Comparison of ENCODE assay signal across 9 cellular contexts in the genomic region with DNA sequence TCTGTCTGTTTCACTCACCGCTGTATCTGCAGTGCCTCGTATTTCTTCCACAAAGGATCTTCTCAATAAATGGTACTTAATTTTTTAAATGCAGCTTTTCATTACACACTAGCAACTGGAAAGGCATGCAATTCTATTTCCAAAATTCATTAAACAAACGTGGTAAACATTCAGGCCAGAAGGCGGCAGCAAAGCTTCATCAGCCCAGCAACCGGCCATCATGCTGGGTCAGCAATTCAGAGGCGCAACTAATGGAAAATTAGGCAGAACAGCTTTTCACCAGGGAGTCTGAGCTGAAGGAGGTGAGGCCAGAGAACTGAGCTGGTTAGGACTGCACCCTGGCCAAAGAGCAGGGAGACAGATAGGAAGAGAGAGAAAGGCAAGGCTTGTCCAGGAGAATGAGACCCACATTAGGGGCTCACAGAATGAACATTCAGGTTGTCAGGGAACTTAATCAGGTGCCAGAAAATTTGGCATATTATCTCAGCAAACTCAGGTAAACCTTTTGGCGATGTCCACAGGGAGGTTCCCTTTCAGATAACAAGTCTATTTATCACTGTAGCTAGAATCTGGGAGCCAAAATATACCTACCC. TPM values are rescaled to one million over a fixed set of nuclear protein-coding genes. Genes with fewer than 3 reads are reported as not detected.
A peak's percentile ranks its signal among the peaks of the same experiment; 100 is the strongest.
DNase-seq lines count a peak whose midpoint lies in the region; ATAC-seq and TF ChIP-seq lines count a peak whose summit lies in the region.
"Had no signal": no experiment of that assay in that cellular context is flagged by ENCODE, and none has a peak within 500 bp of the region (broad histone marks: within the 10 kb centered on the region; RNA-seq: fewer than 3 reads in every experiment).

No MANE protein-coding gene starts in this region.

- H4K20me1 ChIP-seq in DND-41 (ENCODE audit: insufficient read depth, low read length) = no peaks in the 10 kb centered on the region

- 11% methylated on average over 7 of the region's 7 CpGs for WGBS in liver

- no peak overlapping the region for H3K4me2 ChIP-seq in DND-41 (ENCODE audit: insufficient read depth, low read length)

- H3K27ac Mint-ChIP-seq in activated naive CD4-positive, alpha-beta T cell treated with anti-CD3 and anti-CD28 coated beads, Interleukin-2, amount 10 ng/mL, durations not matched to agents 7 days and 5 days = no peak overlapping the region

- CTCF ChIA-PET in activated naive CD4-positive, alpha-beta T cell treated with anti-CD3 and anti-CD28 coated beads, Interleukin-2, amount 10 ng/mL, durations not matched to agents 7 days and 5 days (lab: Charles Lee) = no interaction called here

- TF ChIP-seq RAD21 in liver (IDR thresholded peaks at IDR 0.05) = peak; percentile 99 to 100

- H3K27me3 ChIP-seq in DND-41 (ENCODE audit: insufficient read depth, low read length, poor library complexity) (no peaks in the 10 kb centered on the region), liver (ENCODE audit: control insufficient read depth in 4 of 4, insufficient read depth in 4 of 4, low read length in 3 of 4) (no peaks in the 10 kb centered on the region)

- H3K4me3 Mint-ChIP-seq in activated naive CD4-positive, alpha-beta T cell treated with anti-CD3 and anti-CD28 coated beads, Interleukin-2, amount 10 ng/mL, durations not matched to agents 7 days and 5 days = no peak overlapping the region

- H2AFZ ChIP-seq in DND-41 (ENCODE audit: low read depth, low read length) = no peak overlapping the region

- H3K4me1 Mint-ChIP-seq in activated naive CD4-positive, alpha-beta T cell treated with anti-CD3 and anti-CD28 coated beads, Interleukin-2, amount 10 ng/mL, durations not matched to agents 7 days and 5 days = no peaks in the 10 kb centered on the region

- no peaks in the 10 kb centered on the region for H3K79me2 ChIP-seq in DND-41 (ENCODE audit: insufficient read depth, low read length)

- no peaks in the 10 kb centered on the region for H3K27me3 Mint-ChIP-seq in activated naive CD4-positive, alpha-beta T cell treated with anti-CD3 and anti-CD28 coated beads, Interleukin-2, amount 10 ng/mL, durations not matched to agents 7 days and 5 days

- no peaks in the 10 kb centered on the region for H3K36me3 ChIP-seq in DND-41 (ENCODE audit: insufficient read depth, low read length)
- no peaks in the 10 kb centered on the region for H3K36me3 ChIP-seq in liver (ENCODE audit: control insufficient read depth in 4 of 4, insufficient read depth in 3 of 4, low read depth in 1 of 4, low read length in 3 of 4)

- peaks cover 1% of the 10 kb centered on the region for H3K9me3 Mint-ChIP-seq in activated naive CD4-positive, alpha-beta T cell treated with anti-CD3 and anti-CD28 coated beads, Interleukin-2, amount 10 ng/mL, durations not matched to agents 7 days and 5 days

- H3K36me3 Mint-ChIP-seq in activated naive CD4-positive, alpha-beta T cell treated with anti-CD3 and anti-CD28 coated beads, Interleukin-2, amount 10 ng/mL, durations not matched to agents 7 days and 5 days = no peaks in the 10 kb centered on the region

- DNase-seq in DND-41 = no peak
- DNase-seq in H4 (ENCODE audit: low spot score) = peak; percentile 56
- peak; percentile 70 for DNase-seq in NCI-H69 (lab: John Stamatoyannopoulos, UW)
- peak; percentile 70 for DNase-seq in choroid plexus epithelial cell (ENCODE audit: low read depth)
- no peak for DNase-seq in T1000 (lab: John Stamatoyannopoulos, UW)
- no peak for DNase-seq in activated naive CD4-positive, alpha-beta T cell treated with anti-CD3 and anti-CD28 coated beads, Interleukin-2, amount 10 ng/mL, durations not matched to agents 7 days and 5 days
- no peak for DNase-seq in NCI-H1048 (lab: John Stamatoyannopoulos, UW)

- no peak for ATAC-seq in DND-41 (ENCODE audit: insufficient read depth, low read depth)

- TF ChIP-seq CTCF in DND-41 (IDR thresholded peaks at IDR 0.05; ENCODE audit: borderline replicate concordance, extremely low read depth, low read length, poor library complexity, severe bottlenecking) = peak; percentile 50
- peak; percentile 90 for TF ChIP-seq CTCF in choroid plexus epithelial cell (conservative IDR thresholded peaks at IDR 0.05; ENCODE audit: low read depth, low read length)
- peak; percentile 78 for TF ChIP-seq CTCF in liver (IDR thresholded peaks at IDR 0.05; ENCODE audit: low read depth, low read length, missing input control)

- H3K4me3 ChIP-seq in DND-41 (ENCODE audit: low read depth in 1 of 2, low read length in 2 of 2) = no peak overlapping the region
- no peak overlapping the region for H3K4me3 ChIP-seq in choroid plexus epithelial cell (ENCODE audit: low read depth, low read length)
- H3K4me3 ChIP-seq in liver (ENCODE audit: low read depth in 1 of 3, low read length in 3 of 3) = no peak overlapping the region

- H3K9ac ChIP-seq in DND-41 (ENCODE audit: low read depth, low read length) (no peak overlapping the region), liver (ENCODE audit: low read depth in 1 of 2, low read length in 2 of 2) (no peak overlapping the region)

- H3K4me1 ChIP-seq in DND-41 (ENCODE audit: insufficient read depth, low read length) = no peaks in the 10 kb centered on the region
- peaks cover 0 to 10% (median 4%) of the 10 kb centered on the region in 4 donors for H3K4me1 ChIP-seq in liver (ENCODE audit: control insufficient read depth in 4 of 4, insufficient read depth in 4 of 4, low read length in 3 of 4)

- H3K27ac ChIP-seq in DND-41 (ENCODE audit: low read length) (no peak overlapping the region), liver (ENCODE audit: low read depth in 1 of 2, low read length in 2 of 2) (no peak overlapping the region)

- H3K9me3 ChIP-seq in DND-41 (ENCODE audit: insufficient read depth, low read length, severe bottlenecking) (no peaks in the 10 kb centered on the region), liver (ENCODE audit: control insufficient read depth in 4 of 4, low read length in 3 of 4) (no peaks in the 10 kb centered on the region)

TF ChIP-seq in liver, 16 proteins besides CTCF, POLR2A, EP300 and RAD21:
- TF ChIP-seq, protein P1, sequence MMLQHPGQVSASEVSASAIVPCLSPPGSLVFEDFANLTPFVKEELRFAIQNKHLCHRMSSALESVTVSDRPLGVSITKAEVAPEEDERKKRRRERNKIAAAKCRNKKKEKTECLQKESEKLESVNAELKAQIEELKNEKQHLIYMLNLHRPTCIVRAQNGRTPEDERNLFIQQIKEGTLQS (IDR thresholded peaks at IDR 0.05) = no peak
- peak; percentile 40 for TF ChIP-seq YY1 (IDR thresholded peaks at IDR 0.05)
- no peak for TF ChIP-seq FOXA2 (IDR thresholded peaks at IDR 0.05)
- no peak for TF ChIP-seq RXRA (IDR thresholded peaks at IDR 0.05)
- no peak for TF ChIP-seq HNF4G (IDR thresholded peaks at IDR 0.05)

RNA-seq across cellular contexts. Expression of gene RNF180, which starts 17.7 kb away (rescaled TPM):
- total RNA-seq in H4 (2014; rRNA removed; shearing (Covaris generic)) = 6.3 and 6.6 TPM in 2 replicates
- total RNA-seq in liver = 10 to 100 TPM in 1 of 2 donors, 1 to 10 TPM in 1; 1.2 to 13.7 TPM
- 1 to 10 TPM; 1.1 to 4.2 TPM for polyA plus RNA-seq in liver
- total RNA-seq: T-helper 2 cell treated with Interferon-gamma antibody and Interleukin-4, amounts not matched to agents 100 ng/mL and 5 ng/mL, for 36 hours had no signal

Comparison
In these comparisons a context has a peak if more than half of its experiments do, and no peak if none do; other contexts are left out.
1. DNase-seq: peak in H4 (single experiment), NCI-H69 (single experiment) and choroid plexus epithelial cell (single experiment); none in DND-41 (single experiment), T1000 (single experiment), activated naive CD4-positive, alpha-beta T cell treated with anti-CD3 and anti-CD28 coated beads, Interleukin-2, amount 10 ng/mL, durations not matched to agents 7 days and 5 days (single experiment) and NCI-H1048 (single experiment).
2. Peak in every context shown above with its lines, with median percentiles within 50 percentile points of each other: CTCF ChIP-seq.